In genomic region chr22:36510966-36511881, GRCh38 we compare ENCODE assay signal across 8 cellular contexts. TPM values are rescaled to one million over a fixed set of nuclear protein-coding genes. Genes with fewer than 3 reads are reported as not detected.
DNase-seq lines count a peak whose midpoint lies in the region; ATAC-seq, FAIRE-seq and TF ChIP-seq lines count a peak whose summit lies in the region.

No MANE protein-coding gene starts in this region.

- H3K27me3 Mint-ChIP-seq in activated T-helper 1 cell treated with anti-CD3 and anti-CD28 coated beads, Interleukin-12 subunit alpha, Interleukin-12 subunit beta, Interleukin-2, Interleukin-4 antibody, amounts not matched to agents 30 ng/mL and 10 ng/mL and 1 ng/mL, durations not matched to agents 14 hours and 24 hours and 36 hours (ENCODE audit: insufficient read depth): no peaks in the 10 kb centered on the region

- no peak for TF ChIP-seq POLR2A in A549 (IDR thresholded peaks at IDR 0.05; ENCODE audit: low read length)

- H3K36me3 ChIP-seq in smooth muscle cell (ENCODE audit: low read depth): peaks cover 19% of the 10 kb centered on the region

- POLR2A ChIA-PET in A549 (lab: Yijun Ruan, JAX): interaction anchor here (0.9 to 3.1 kb wide), 2 partner anchors 10 to 18 kb away, joined by 4 to 14 read pairs; partner anchors contain the start of gene EIF3D

- H3K4me1 Mint-ChIP-seq in activated T-helper 1 cell treated with anti-CD3 and anti-CD28 coated beads, Interleukin-12 subunit alpha, Interleukin-12 subunit beta, Interleukin-2, Interleukin-4 antibody, amounts not matched to agents 30 ng/mL and 10 ng/mL and 1 ng/mL, durations not matched to agents 14 hours and 24 hours and 36 hours (ENCODE audit: low read depth): peaks cover 14% of the 10 kb centered on the region

- peaks cover 29% of the 10 kb centered on the region for H3F3A ChIP-seq in smooth muscle cell (ENCODE audit: low read depth)

- peaks cover 49% of the 10 kb centered on the region for H3K36me3 Mint-ChIP-seq in activated T-helper 1 cell treated with anti-CD3 and anti-CD28 coated beads, Interleukin-12 subunit alpha, Interleukin-12 subunit beta, Interleukin-2, Interleukin-4 antibody, amounts not matched to agents 30 ng/mL and 10 ng/mL and 1 ng/mL, durations not matched to agents 14 hours and 24 hours and 36 hours (ENCODE audit: low read depth)

- TF ChIP-seq CTCF in A549 (IDR thresholded peaks at IDR 0.05) (peak; percentile 42), smooth muscle cell (IDR thresholded peaks at IDR 0.05; ENCODE audit: borderline replicate concordance, insufficient read depth, poor library complexity, severe bottlenecking) (peak; percentile 49)

- CTCF ChIA-PET in A549 (lab: Yijun Ruan, JAX): interaction anchor here (0.7 to 5.0 kb wide), 9 partner anchors 12 to 1226 kb away, joined by 3 to 42 read pairs (median 3); no protein-coding TSS in a partner anchor

- no peak for FAIRE-seq in A549 (lab: Jason Lieb, UNC)

- TF ChIP-seq EP300 in A549 (IDR thresholded peaks at IDR 0.05): no peak

- 76% methylated on average over 17 of the region's 17 CpGs for WGBS in A549 (ENCODE audit: missing lambda C conversion rate)
- 83% methylated on average over 17 of the region's 17 CpGs for WGBS in smooth muscle cell (ENCODE audit: low lambda C conversion rate)

- H3K4me3 Mint-ChIP-seq in activated T-helper 1 cell treated with anti-CD3 and anti-CD28 coated beads, Interleukin-12 subunit alpha, Interleukin-12 subunit beta, Interleukin-2, Interleukin-4 antibody, amounts not matched to agents 30 ng/mL and 10 ng/mL and 1 ng/mL, durations not matched to agents 14 hours and 24 hours and 36 hours: no peak overlapping the region

- intact Hi-C loops in activated T-helper 1 cell treated with anti-CD3 and anti-CD28 coated beads, Interleukin-12 subunit alpha, Interleukin-12 subunit beta, Interleukin-2, Interleukin-4 antibody, amounts not matched to agents 30 ng/mL and 10 ng/mL and 1 ng/mL, durations not matched to agents 14 hours and 24 hours and 36 hours (cut with micrococcal nuclease): no loop called here

- ATAC-seq in A549: peak; percentile 70 to 72
- no peak for ATAC-seq in GM21528 (IDR thresholded peaks at IDR 0.05; ENCODE audit: low FRiP score, unreplicated experiment)

- H2AFZ ChIP-seq in smooth muscle cell (ENCODE audit: low read depth): no peak overlapping the region

- DNase-seq in A549 (ENCODE audit: low read depth in 1 of 2, low spot score in 1 of 2): peak; percentile 52 to 55
- peak; percentile 73 for DNase-seq in ELF-1 (ENCODE audit: low read depth, low spot score)
- peak; percentile 38 for DNase-seq in NCI-H2171 (lab: John Stamatoyannopoulos, UW)
- no peak for DNase-seq in activated T-helper 1 cell treated with anti-CD3 and anti-CD28 coated beads, Interleukin-12 subunit alpha, Interleukin-12 subunit beta, Interleukin-2, Interleukin-4 antibody, amounts not matched to agents 30 ng/mL and 10 ng/mL and 1 ng/mL, durations not matched to agents 14 hours and 24 hours and 36 hours (ENCODE audit: low spot score)
- peak; percentile 49 for DNase-seq in glomerular visceral epithelial cell (ENCODE audit: extremely low spot score)
- DNase-seq in smooth muscle cell (lab: John Stamatoyannopoulos, UW; ENCODE audit: unreplicated experiment): no peak
- DNase-seq in ecto neural progenitor cell (ENCODE audit: low spot score): no peak

- peak in 1 of 2 experiments; percentile 46; a peak in 2 of 5 replicates for TF ChIP-seq RAD21 in A549 (conservative IDR thresholded peaks at IDR 0.05 in 1 of 2, IDR thresholded peaks at IDR 0.05 in 1 of 2)

- H4K20me1 ChIP-seq in smooth muscle cell (ENCODE audit: low read depth): peaks cover 16% of the 10 kb centered on the region

- no peaks in the 10 kb centered on the region for H3K79me2 ChIP-seq in smooth muscle cell (ENCODE audit: low read depth)

- H3K4me2 ChIP-seq in A549 (no peak overlapping the region), smooth muscle cell (no peak overlapping the region)

- H3K27me3 ChIP-seq in smooth muscle cell (ENCODE audit: low read depth): no peaks in the 10 kb centered on the region

- H3K9me3 ChIP-seq in A549 (no peaks in the 10 kb centered on the region), smooth muscle cell (replicated peaks; ENCODE audit: low read depth) (no peaks in the 10 kb centered on the region)

- H3K27ac ChIP-seq in A549: no peak overlapping the region
- H3K27ac ChIP-seq in smooth muscle cell (ENCODE audit: low read depth): no peak overlapping the region

- peak overlapping the region; percentile 46 for H3K27ac Mint-ChIP-seq in activated T-helper 1 cell treated with anti-CD3 and anti-CD28 coated beads, Interleukin-12 subunit alpha, Interleukin-12 subunit beta, Interleukin-2, Interleukin-4 antibody, amounts not matched to agents 30 ng/mL and 10 ng/mL and 1 ng/mL, durations not matched to agents 14 hours and 24 hours and 36 hours

- no peaks in the 10 kb centered on the region for H3K9me3 Mint-ChIP-seq in activated T-helper 1 cell treated with anti-CD3 and anti-CD28 coated beads, Interleukin-12 subunit alpha, Interleukin-12 subunit beta, Interleukin-2, Interleukin-4 antibody, amounts not matched to agents 30 ng/mL and 10 ng/mL and 1 ng/mL, durations not matched to agents 14 hours and 24 hours and 36 hours

- H3K4me3 ChIP-seq in A549 (no peak overlapping the region), smooth muscle cell (no peak overlapping the region)

- H3K9ac ChIP-seq in smooth muscle cell (ENCODE audit: low read depth): no peak overlapping the region

- peaks cover 9% of the 10 kb centered on the region for H3K4me1 ChIP-seq in A549
- H3K4me1 ChIP-seq in smooth muscle cell (ENCODE audit: low read depth): no peaks in the 10 kb centered on the region

TF ChIP-seq in A549, 52 proteins besides CTCF, POLR2A, EP300 and RAD21 (continues in another document):
- no peak for TF ChIP-seq POLR2AphosphoS2 (conservative IDR thresholded peaks at IDR 0.05; ENCODE audit: low read length)
- TF ChIP-seq BHLHE40 (IDR thresholded peaks at IDR 0.05; ENCODE audit: low read depth, low read length): no peak
- no peak for TF ChIP-seq EHMT2 (IDR thresholded peaks at IDR 0.05; ENCODE audit: low read depth)
- TF ChIP-seq ZFP36 (IDR thresholded peaks at IDR 0.05; ENCODE audit: borderline replicate concordance, partially characterized antibody): no peak
- TF ChIP-seq USF2 (IDR thresholded peaks at IDR 0.05): no peak
- TF ChIP-seq PHF8 (IDR thresholded peaks at IDR 0.05; ENCODE audit: borderline replicate concordance, low read depth): no peak
- TF ChIP-seq RFX5 (IDR thresholded peaks at IDR 0.05): no peak

RNA-seq across cellular contexts. Expression of gene FOXRED2, which starts 4.4 kb away (rescaled TPM):
- 5.7 and 7.2 TPM in 2 replicates for polyA plus RNA-seq in A549 (2011; rRNA removed)
- polyA plus RNA-seq in A549 (2012; cell fraction: cytosol; rRNA removed): 7.8 and 11.3 TPM in 2 replicates
- polyA plus RNA-seq in A549 (2012; cell fraction: nucleus; rRNA removed): 14.2 and 17.7 TPM in 2 replicates
- 11.6 to 12.3 TPM (median 12.3 TPM) in 3 replicates for polyA plus RNA-seq in A549 (2017; fragmentation: RNase III; extraction: RNeasy Plus Mini Kit Qiagen cat#74134 plus additional on column Dnase treatment)
- 9.8 and 12.2 TPM in 2 replicates for polyA minus RNA-seq in A549 (2011; rRNA and poly(A)+ RNA removed)
- 22.3 and 25.0 TPM in 2 replicates for total RNA-seq in activated T-helper 1 cell treated with anti-CD3 and anti-CD28 coated beads, Interleukin-12 subunit alpha, Interleukin-12 subunit beta, Interleukin-2, Interleukin-4 antibody, amounts not matched to agents 30 ng/mL and 10 ng/mL and 1 ng/mL, durations not matched to agents 14 hours and 24 hours and 36 hours
- 2.8 and 3.1 TPM in 2 replicates for total RNA-seq in smooth muscle cell
- polyA plus RNA-seq in smooth muscle cell: 4.2 and 5.2 TPM in 2 replicates

RNA-seq across cellular contexts. Expression of gene EIF3D, which starts 17.7 kb away (rescaled TPM):
- polyA plus RNA-seq in A549 (2011; rRNA removed) (304 and 326 TPM in 2 replicates), A549 (2017; fragmentation: RNase III; extraction: RNeasy Plus Mini Kit Qiagen cat#74134 plus additional on column Dnase treatment) (171 to 209 TPM (median 186 TPM) in 3 replicates), smooth muscle cell (82.7 and 101 TPM in 2 replicates)
- polyA plus RNA-seq in A549 (2012; cell fraction: cytosol; rRNA removed): 308 and 354 TPM in 2 replicates
- 345 and 389 TPM in 2 replicates for polyA plus RNA-seq in A549 (2012; cell fraction: nucleus; rRNA removed)
- polyA minus RNA-seq in A549 (2011; rRNA and poly(A)+ RNA removed): 301 and 399 TPM in 2 replicates
- total RNA-seq in activated T-helper 1 cell treated with anti-CD3 and anti-CD28 coated beads, Interleukin-12 subunit alpha, Interleukin-12 subunit beta, Interleukin-2, Interleukin-4 antibody, amounts not matched to agents 30 ng/mL and 10 ng/mL and 1 ng/mL, durations not matched to agents 14 hours and 24 hours and 36 hours: 322 and 323 TPM in 2 replicates
- 258 and 323 TPM in 2 replicates for total RNA-seq in smooth muscle cell

RNA-seq across cellular contexts. Expression of gene TXN2, which starts 29.8 kb away (rescaled TPM):
- polyA plus RNA-seq in A549 (2011; rRNA removed) (84.5 and 89.6 TPM in 2 replicates), A549 (2017; fragmentation: RNase III; extraction: RNeasy Plus Mini Kit Qiagen cat#74134 plus additional on column Dnase treatment) (82.2 to 90.5 TPM (median 83.6 TPM) in 3 replicates), smooth muscle cell (86.9 and 97.0 TPM in 2 replicates)
- 114 and 144 TPM in 2 replicates for polyA plus RNA-seq in A549 (2012; cell fraction: cytosol; rRNA removed)
- 75.7 and 84.1 TPM in 2 replicates for polyA plus RNA-seq in A549 (2012; cell fraction: nucleus; rRNA removed)
- polyA minus RNA-seq in A549 (2011; rRNA and poly(A)+ RNA removed): 53.2 and 56.1 TPM in 2 replicates
- 95.2 and 95.3 TPM in 2 replicates for total RNA-seq in activated T-helper 1 cell treated with anti-CD3 and anti-CD28 coated beads, Interleukin-12 subunit alpha, Interleukin-12 subunit beta, Interleukin-2, Interleukin-4 antibody, amounts not matched to agents 30 ng/mL and 10 ng/mL and 1 ng/mL, durations not matched to agents 14 hours and 24 hours and 36 hours
- total RNA-seq in smooth muscle cell: 15.1 and 17.0 TPM in 2 replicates

Comparison
In these comparisons a context has a peak if more than half of its experiments do, and no peak if none do; other contexts are left out.
1. DNase-seq: peak in A549 (2 of 2), ELF-1 (single experiment), NCI-H2171 (single experiment) and glomerular visceral epithelial cell (single experiment); none in activated T-helper 1 cell treated with anti-CD3 and anti-CD28 coated beads, Interleukin-12 subunit alpha, Interleukin-12 subunit beta, Interleukin-2, Interleukin-4 antibody, amounts not matched to agents 30 ng/mL and 10 ng/mL and 1 ng/mL, durations not matched to agents 14 hours and 24 hours and 36 hours (single experiment), smooth muscle cell (single experiment) and ecto neural progenitor cell (single experiment).